ENCODE assay signal across 16 cellular contexts in genomic region chr4:53161475-53162423, GRCh38.
"Had no signal": no experiment of that assay in that cellular context is flagged by ENCODE, and none has a peak within 500 bp of the region (broad histone marks: within the 10 kb centered on the region; RNA-seq: fewer than 3 reads in every experiment).

No MANE protein-coding gene starts in this region.

- H3K36me3 ChIP-seq: brain microvascular endothelial cell, lower lobe of right lung, transverse colon had no signal

- H3K27ac ChIP-seq: brain microvascular endothelial cell, lower lobe of right lung, parathyroid adenoma, skin epidermis, transverse colon had no signal

- H3K9me3 ChIP-seq: lower lobe of right lung, transverse colon had no signal

- H3K9ac ChIP-seq: parathyroid adenoma had no signal

- H3K4me1 ChIP-seq: lower lobe of right lung, parathyroid adenoma, transverse colon had no signal

- H2AFZ ChIP-seq: parathyroid adenoma had no signal

- H3K27me3 ChIP-seq: brain microvascular endothelial cell, transverse colon had no signal

- DNase-seq: activated CD4-positive, alpha-beta T cell treated with anti-CD3 and anti-CD28 coated beads, Interleukin-2, amount 50 U/mL, for 1 hour; activated naive CD8-positive, alpha-beta T cell treated with anti-CD3 and anti-CD28 coated beads, Interleukin-2, amount 10 ng/mL, durations not matched to agents 7 days and 5 days; anterior cingulate cortex; brain microvascular endothelial cell; effector memory CD8-positive, alpha-beta T cell; hippocampal formation; lower lobe of right lung; naive B cell; retina; stimulated activated CD4-positive, alpha-beta T cell treated with anti-CD3 and anti-CD28 coated beads, Interleukin-4, amount 100 ng/mL, for 24 hours; stimulated activated naive CD4-positive, alpha-beta T cell; T-cell; T-helper 9 cell; transverse colon had no signal

- H3K4me3 ChIP-seq: lower lobe of right lung, skin epidermis, transverse colon had no signal

- ATAC-seq: effector memory CD8-positive, alpha-beta T cell; lower lobe of right lung; T-cell had no signal

- H3K79me2 ChIP-seq: parathyroid adenoma had no signal
